Comparison of ENCODE assay signal across 8 cellular contexts in the genomic region with DNA sequence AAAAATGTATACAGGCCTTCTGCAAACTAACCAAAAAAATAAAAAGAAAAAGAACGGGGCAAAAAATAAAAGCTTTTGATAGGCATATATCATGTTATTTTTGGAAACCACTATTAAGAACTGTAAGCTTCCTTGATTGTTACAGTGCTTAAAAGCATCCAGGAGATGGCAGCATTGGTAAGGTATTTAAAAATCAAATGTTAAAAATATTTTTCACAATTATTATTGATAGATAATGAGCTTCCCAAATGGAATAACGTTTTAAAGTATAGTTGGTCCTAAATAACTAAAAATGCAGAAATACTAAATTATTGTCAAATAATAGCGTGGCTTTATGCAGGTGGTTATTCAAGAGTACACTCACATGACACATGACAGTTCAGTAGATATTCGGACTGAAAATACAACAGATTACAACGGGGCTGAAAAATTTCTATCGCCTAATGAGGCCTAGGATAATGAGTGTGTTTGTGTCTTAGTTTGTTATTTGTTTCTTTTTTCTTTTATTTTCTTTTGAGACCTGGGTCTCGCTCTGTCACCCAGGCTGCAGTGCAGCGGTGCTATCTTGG.
DNase-seq lines count a peak whose midpoint lies in the region; ATAC-seq and TF ChIP-seq lines count a peak whose summit lies in the region.

No MANE protein-coding gene starts in this region.

- WGBS in transverse colon (ENCODE audit: low coverage in 1 of 2), 2 donors = 57 to 61% methylated on average over 8 of the region's 8 CpGs

- H3K27ac Mint-ChIP-seq in activated B cell treated with CpG ODN at 0.5 μM for 24 hours = peak overlapping the region; percentile 99

- H4K20me1 ChIP-seq in BLaER1 treated with 17β-estradiol and CSF1 and Interleukin-3, amounts not matched to agents 10 nM and 100 nM = no peaks in the 10 kb centered on the region

- CTCF ChIA-PET in activated B cell treated with CpG ODN at 0.5 μM for 24 hours (lab: Charles Lee) = interaction anchor here (0.6 to 4.9 kb wide), 45 partner anchors 12 to 983 kb away, joined by 3 to 84 read pairs (median 4); partner anchors contain the start of genes ATF7IP and RERG

- H3K27ac ChIP-seq in BLaER1 treated with 17β-estradiol and CSF1 and Interleukin-3, amounts not matched to agents 10 nM and 100 nM = peak overlapping the region in 10 of 11 experiments; percentile 71 to 95 (median 90); a peak in 17 of 22 replicates
- no peak overlapping the region for H3K27ac ChIP-seq in transverse colon

- no peaks in the 10 kb centered on the region for H3K27me3 ChIP-seq in BLaER1 treated with 17β-estradiol and CSF1 and Interleukin-3, amounts not matched to agents 10 nM and 100 nM
- H3K27me3 ChIP-seq in transverse colon = no peaks in the 10 kb centered on the region

- POLR2A ChIA-PET in activated B cell treated with CpG ODN at 0.5 μM for 24 hours (lab: Charles Lee) = interaction anchor here (0.5 to 3.9 kb wide), 10 partner anchors 16 to 535 kb away, joined by 3 to 26 read pairs (median 3); partner anchors contain the start of gene ATF7IP

- ATAC-seq in HG03354 (IDR thresholded peaks at IDR 0.05; ENCODE audit: poor library complexity, severe bottlenecking, unreplicated experiment) (peak; percentile 40), activated B cell treated with CpG ODN at 0.5 μM for 24 hours (ENCODE audit: low read depth) (no peak), left ventricle myocardium superior (peak; percentile 70), HG03432 (IDR thresholded peaks at IDR 0.05; ENCODE audit: unreplicated experiment) (no peak)

- TF ChIP-seq POLR2A in transverse colon (IDR thresholded peaks at IDR 0.05) = no peak

- no peaks in the 10 kb centered on the region for H3K27me3 Mint-ChIP-seq in activated B cell treated with CpG ODN at 0.5 μM for 24 hours

- peak overlapping the region; percentile 20 for H3K4me3 Mint-ChIP-seq in activated B cell treated with CpG ODN at 0.5 μM for 24 hours

- H3K4me2 ChIP-seq in BLaER1 treated with 17β-estradiol and CSF1 and Interleukin-3, amounts not matched to agents 10 nM and 100 nM = peak overlapping the region; percentile 75 to 92 (median 87); a peak in 21 of 22 replicates

- TF ChIP-seq EP300 in transverse colon (IDR thresholded peaks at IDR 0.05; ENCODE audit: low read depth) = no peak

- no peak overlapping the region for H3K4me3 ChIP-seq in BLaER1 treated with 17β-estradiol and CSF1 and Interleukin-3, amounts not matched to agents 10 nM and 100 nM
- H3K4me3 ChIP-seq in transverse colon = no peak overlapping the region

- TF ChIP-seq CTCF in activated B cell treated with CpG ODN at 0.5 μM for 24 hours (IDR thresholded peaks at IDR 0.05) (peak; percentile 37), transverse colon (IDR thresholded peaks at IDR 0.05) (peak; percentile 63 to 80 (median 71))

- peaks cover 0 to 4% (median 0%) of the 10 kb centered on the region in 11 experiments; a peak in 1 of 22 replicates for H3K36me3 ChIP-seq in BLaER1 treated with 17β-estradiol and CSF1 and Interleukin-3, amounts not matched to agents 10 nM and 100 nM
- no peaks in the 10 kb centered on the region for H3K36me3 ChIP-seq in transverse colon

- H3K36me3 Mint-ChIP-seq in activated B cell treated with CpG ODN at 0.5 μM for 24 hours (ENCODE audit: low read depth) = peaks cover 8% of the 10 kb centered on the region

- peaks cover 25 to 35% (median 29%) of the 10 kb centered on the region in 10 experiments for H3K4me1 ChIP-seq in BLaER1 treated with 17β-estradiol and CSF1 and Interleukin-3, amounts not matched to agents 10 nM and 100 nM
- peaks cover 0 to 8% (median 4%) of the 10 kb centered on the region in 4 donors for H3K4me1 ChIP-seq in transverse colon

- intact Hi-C loops in activated B cell treated with CpG ODN at 0.5 μM for 24 hours (cut with micrococcal nuclease) = loop anchor here (1.0 to 5.0 kb wide), 7 partner anchors 216 to 1030 kb away; partner anchors contain the start of gene PLBD1
- intact Hi-C loops in left ventricle myocardium superior (cut with micrococcal nuclease) = no loop called here
- intact Hi-C loops in transverse colon (cut with DNase I; ENCODE audit: low total_unique reads) = loop anchor here (10.0 kb wide), 1 partner anchor 386 kb away; no protein-coding TSS in a partner anchor

- peaks cover 2% of the 10 kb centered on the region for H3K9me3 Mint-ChIP-seq in activated B cell treated with CpG ODN at 0.5 μM for 24 hours

- peaks cover 15 to 26% (median 23%) of the 10 kb centered on the region in 11 experiments for H3K9me3 ChIP-seq in BLaER1 treated with 17β-estradiol and CSF1 and Interleukin-3, amounts not matched to agents 10 nM and 100 nM (replicated peaks in 1 of 11)
- H3K9me3 ChIP-seq in transverse colon = peaks cover 13 to 15% of the 10 kb centered on the region in 2 donors

- in situ Hi-C loops in transverse colon (cut with MboI; ENCODE audit: low pct_ligation_motif_present in 1 of 4, low pct_unique_long_range_greater_than_20kb in 1 of 4, low sequenced_read_pairs in 3 of 4) = loop anchor here (10.0 to 25.0 kb wide), 4 partner anchors 186 to 424 kb away; no protein-coding TSS in a partner anchor

- DNase-seq in activated B cell treated with CpG ODN at 0.5 μM for 24 hours (no peak), left ventricle myocardium superior (no peak), transverse colon (no peak), NCI-H187 treated with DMSO at 0.1 percent for 48 hours (lab: John Stamatoyannopoulos, UW) (no peak)
- DNase-seq in stimulated activated CD4-positive, alpha-beta T cell treated with anti-CD3 and anti-CD28 coated beads, Interleukin-2, amount 100 ng/mL, for 48 hours = no peak

- H3K9ac ChIP-seq in BLaER1 treated with 17β-estradiol and CSF1 and Interleukin-3, amounts not matched to agents 10 nM and 100 nM = peak overlapping the region in 7 of 11 experiments; percentile 30 to 82 (median 79); a peak in 6 of 22 replicates

- peaks cover 34% of the 10 kb centered on the region for H3K4me1 Mint-ChIP-seq in activated B cell treated with CpG ODN at 0.5 μM for 24 hours

Comparison
In these comparisons a context has a peak if more than half of its experiments do, and no peak if none do; other contexts are left out.
1. H3K27ac ChIP-seq: peak in BLaER1 treated with 17β-estradiol and CSF1 and Interleukin-3, amounts not matched to agents 10 nM and 100 nM (10 of 11); none in transverse colon (0 of 4).
2. ATAC-seq: peak in HG03354 (single experiment) and left ventricle myocardium superior (single experiment); none in activated B cell treated with CpG ODN at 0.5 μM for 24 hours (single experiment) and HG03432 (single experiment).